1 cellular context compared by ENCODE assay signal in the genomic region with DNA sequence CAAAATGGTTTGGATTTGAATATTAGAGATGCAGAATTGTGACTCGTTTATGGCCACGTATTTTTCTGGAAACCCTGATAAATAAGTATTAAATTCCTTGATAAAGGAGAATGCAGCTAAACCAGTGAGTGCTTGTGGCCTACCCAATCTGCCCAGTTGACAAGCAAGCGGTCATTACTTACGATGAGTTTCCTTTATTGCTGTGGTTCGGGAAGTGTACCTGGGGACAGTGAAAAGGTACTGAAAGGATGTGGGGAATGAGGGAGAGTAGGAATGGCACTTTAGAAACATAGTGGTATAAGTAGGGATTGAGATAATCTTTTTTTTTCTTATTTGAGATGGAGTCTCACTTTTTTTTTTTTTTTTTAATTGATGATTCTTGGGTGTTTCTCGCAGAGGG.
TF ChIP-seq lines count a peak whose summit lies in the region.

No MANE protein-coding gene starts in this region.

TF ChIP-seq in HepG2, 621 proteins besides CTCF, POLR2A, EP300 and RAD21:
- TF ChIP-seq POLR2G (IDR thresholded peaks at IDR 0.05; ENCODE audit: low read depth, low read length) (peak; percentile 33; the same call in 1 of the 2 replicates), LCORL (IDR thresholded peaks at IDR 0.05) (no peak), LCORL (CRISPR knock-in tag; IDR thresholded peaks at IDR 0.05) (no peak), RBM22 (optimal IDR thresholded peaks at IDR 0.05; ENCODE audit: low read length) (peak; percentile 76), ZNF75D (CRISPR knock-in tag; IDR thresholded peaks at IDR 0.05; ENCODE audit: borderline replicate concordance) (no peak)
TF ChIP-seq in HepG2: peak in this region for 2.
